In the genomic region with DNA sequence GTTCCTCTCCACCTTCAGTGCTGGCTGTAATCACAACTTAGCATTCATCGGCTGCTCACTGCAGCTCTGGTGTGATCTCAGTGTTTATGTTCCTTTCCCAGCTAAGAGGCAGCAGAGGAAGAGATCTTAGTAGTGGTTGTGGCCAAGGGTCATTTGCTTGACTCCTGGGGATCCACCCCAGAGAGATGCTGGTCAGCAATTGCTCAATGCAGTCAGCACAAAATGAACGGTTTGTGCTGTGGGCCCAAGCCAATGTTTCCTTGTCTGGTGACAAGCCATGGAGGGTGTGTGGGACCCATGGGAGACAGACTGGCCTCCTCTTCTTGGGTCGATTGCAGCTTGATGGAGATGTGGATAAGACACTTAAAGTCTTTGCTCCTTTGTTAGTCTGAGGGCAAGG, we compare ENCODE assay signal across 27 cellular contexts.
"Had no signal": no experiment of that assay in that cellular context is flagged by ENCODE, and none has a peak within 500 bp of the region (broad histone marks: within the 10 kb centered on the region; RNA-seq: fewer than 3 reads in every experiment).

No MANE protein-coding gene starts in this region.

- H3K27me3 ChIP-seq: breast epithelium, colonic mucosa, esophagus squamous epithelium, left lung, spleen, suprapubic skin had no signal

- H3K27ac Mint-ChIP-seq: immature natural killer cell; natural killer cell treated with Interleukin-12 subunit alpha and Interleukin-12 subunit beta and Interleukin-15 and Interleukin-18, amount 100 ng/mL, for 72 hours; T-helper 2 cell treated with Interferon-gamma antibody and Interleukin-4, amounts not matched to agents 5 μg/mL and 100 μg/mL, for 36 hours; type B pancreatic cell had no signal

- H3K27ac ChIP-seq: breast epithelium, colonic mucosa, epithelial cell of prostate, esophagus squamous epithelium, left lung, spleen, suprapubic skin, VCaP had no signal

- DNase-seq: activated CD4-positive, alpha-beta T cell treated with anti-CD3 and anti-CD28 coated beads for 48 hours; activated CD4-positive, alpha-beta T cell treated with anti-CD3 and anti-CD28 coated beads, Interleukin-2, amount 50 U/mL, for 48 hours; activated CD8-positive, alpha-beta memory T cell treated with anti-CD3 and anti-CD28 coated beads, Interleukin-2, amount 50 U/mL, for 4 hours; activated gamma-delta T cell; activated naive CD4-positive, alpha-beta T cell treated with anti-CD3 and anti-CD28 coated beads, Interleukin-2, amount 50 U/mL, for 16 hours; activated T-cell treated with anti-CD3 and anti-CD28 coated beads, Interleukin-2, amount 50 U/mL, for 1 hour; amniotic stem cell; colonic mucosa; effector CD8-positive, alpha-beta T cell; esophagus squamous epithelium; head of caudate nucleus; hypothalamus; immature natural killer cell; kidney glomerular epithelial cell; left lung; mucosa of descending colon; spleen; stimulated activated naive CD4-positive, alpha-beta T cell; T-helper 1 cell had no signal

- H3K4me1 ChIP-seq: breast epithelium, colonic mucosa, esophagus squamous epithelium, left lung, spleen, suprapubic skin had no signal

- ATAC-seq: left lung; mucosa of descending colon; natural killer cell treated with Interleukin-12 subunit alpha and Interleukin-12 subunit beta and Interleukin-15 and Interleukin-18, amount 100 ng/mL, for 72 hours had no signal

- H3K9me3 Mint-ChIP-seq: T-helper 2 cell treated with Interferon-gamma antibody and Interleukin-4, amounts not matched to agents 5 μg/mL and 100 μg/mL, for 36 hours had no signal

- H3K4me1 Mint-ChIP-seq: central memory CD8-positive, alpha-beta T cell; immature natural killer cell had no signal

- H3K9me3 ChIP-seq: colonic mucosa, mucosa of descending colon, suprapubic skin had no signal

- H3K4me3 ChIP-seq: breast epithelium, colonic mucosa, esophagus squamous epithelium, left lung, mucosa of descending colon, spleen, suprapubic skin had no signal

- H3K36me3 ChIP-seq: breast epithelium, colonic mucosa, esophagus squamous epithelium, left lung, spleen, suprapubic skin had no signal

- H3K4me3 Mint-ChIP-seq: central memory CD8-positive, alpha-beta T cell; immature natural killer cell; natural killer cell treated with Interleukin-12 subunit alpha and Interleukin-12 subunit beta and Interleukin-15 and Interleukin-18, amount 100 ng/mL, for 72 hours; T-helper 2 cell treated with Interferon-gamma antibody and Interleukin-4, amounts not matched to agents 5 μg/mL and 100 μg/mL, for 36 hours; type B pancreatic cell had no signal
